In genomic region chr4:123396294-123397275, GRCh38 we compare ENCODE assay signal across 8 cellular contexts. TPM values are rescaled to one million over a fixed set of nuclear protein-coding genes. Genes with fewer than 3 reads are reported as not detected.
A peak's percentile ranks its signal among the peaks of the same experiment; 100 is the strongest.
DNase-seq lines count a peak whose midpoint lies in the region; ATAC-seq, FAIRE-seq and TF ChIP-seq lines count a peak whose summit lies in the region.

Gene SPRY1 (plus strand): TSS chr4:123396795. CDS start chr4:123401592, 4,797 bp downstream.

- no peaks in the 10 kb centered on the region for H3K9me3 ChIP-seq in pancreas
- H3K9me3 ChIP-seq in transverse colon = no peaks in the 10 kb centered on the region

- no peak for TF ChIP-seq EP300 in transverse colon (IDR thresholded peaks at IDR 0.05; ENCODE audit: low read depth)

- DNase-seq in GM12864 (ENCODE audit: low read depth) = peak; percentile 46
- DNase-seq in NCI-H1436 (lab: John Stamatoyannopoulos, UW) = peak; percentile 89
- peak; percentile 67 for DNase-seq in T follicular helper cell (ENCODE audit: low read depth)
- DNase-seq in cardiac septum (ENCODE audit: low spot score) = peak; percentile 94
- DNase-seq in pancreas = peak; percentile 74 to 92 (median 88)
- DNase-seq in transverse colon = peak; percentile 93

- no peaks in the 10 kb centered on the region for H3K27me3 ChIP-seq in pancreas
- no peaks in the 10 kb centered on the region for H3K27me3 ChIP-seq in transverse colon

- peak within 1 kb of the TSS; percentile 50 for H3K4me3 ChIP-seq in GM12864 (ENCODE audit: low read depth, low read length)
- peak within 1 kb of the TSS; percentile 50 to 74 (median 66) for H3K4me3 ChIP-seq in pancreas
- H3K4me3 ChIP-seq in transverse colon = peak within 1 kb of the TSS; percentile 67 to 89 (median 75)

- ATAC-seq in HG02763 (IDR thresholded peaks at IDR 0.05; ENCODE audit: unreplicated experiment) (peak; percentile 43), pancreas (peak; percentile 62 to 78 (median 72))

- FAIRE-seq in pancreas (lab: Jason Lieb, UNC) = peak; percentile 94

- H3K36me3 ChIP-seq in pancreas = no peaks in the 10 kb centered on the region
- H3K36me3 ChIP-seq in transverse colon = no peaks in the 10 kb centered on the region

- H3K4me1 ChIP-seq in pancreas (peaks cover 0 to 9% (median 0%) of the 10 kb centered on the region in 3 donors), transverse colon (peaks cover 0 to 16% (median 0%) of the 10 kb centered on the region in 4 donors)

- TF ChIP-seq POLR2A in transverse colon (IDR thresholded peaks at IDR 0.05) = peak; percentile 85

- H3K27ac ChIP-seq in adipose tissue (ENCODE audit: low read depth, low read length) = peak within 1 kb of the TSS; percentile 87
- H3K27ac ChIP-seq in pancreas = peak within 1 kb of the TSS; percentile 89 to 97 (median 94)
- H3K27ac ChIP-seq in transverse colon = peak within 1 kb of the TSS; percentile 91 to 95 (median 95)

- in situ Hi-C loops in transverse colon (cut with MboI; ENCODE audit: low pct_ligation_motif_present in 1 of 4, low pct_unique_long_range_greater_than_20kb in 1 of 4, low sequenced_read_pairs in 3 of 4) = loop anchor here in 3 of 4 donors (10.0 to 25.0 kb wide), 4 partner anchors 258 to 866 kb away; no protein-coding TSS in a partner anchor

- intact Hi-C loops in cardiac septum (cut with DNase I) = loop anchor here (2.0 to 5.0 kb wide), 7 partner anchors 54 to 716 kb away; no protein-coding TSS in a partner anchor
- intact Hi-C loops in pancreas (cut with DNase I) = loop anchor here in 2 of 3 donors (10.0 kb wide), 2 partner anchors 258 to 648 kb away; no protein-coding TSS in a partner anchor
- intact Hi-C loops in transverse colon (cut with DNase I; ENCODE audit: low total_unique reads) = loop anchor here (10.0 kb wide), 3 partner anchors 258 to 718 kb away; no protein-coding TSS in a partner anchor

- 1% methylated on average over 28 of the region's 28 CpGs for WGBS in adipose tissue, 3 donors
- 1% methylated on average over 28 of the region's 28 CpGs for WGBS in pancreas, 2 donors
- WGBS in transverse colon (ENCODE audit: low coverage in 1 of 2), 2 donors = 1 to 6% methylated on average over 23 to 28 of the region's 28 CpGs

- TF ChIP-seq CTCF in GM12864 (IDR thresholded peaks at IDR 0.05; ENCODE audit: low read depth, low read length, missing control alignments) = no peak
- no peak for TF ChIP-seq CTCF in pancreas (IDR thresholded peaks at IDR 0.05)
- TF ChIP-seq CTCF in transverse colon (IDR thresholded peaks at IDR 0.05) = no peak

RNA-seq across cellular contexts. Expression of gene SPRY1, which starts in this region (rescaled TPM):
- polyA plus RNA-seq in adipose tissue (100 to 1,000 TPM in 1 of 3 donors, 10 to 100 TPM in 2; 19.2 to 191 (median 77.6) TPM), pancreas (10 to 100 TPM; 10.1 to 13.9 TPM)
- total RNA-seq in cardiac septum (50.9 TPM), pancreas (10 to 100 TPM; 11.2 to 29.7 (median 21.5) TPM), transverse colon (10 to 100 TPM; 22.1 to 47.2 (median 33.7) TPM)

Comparison
In these comparisons a context has a peak if more than half of its experiments do, and no peak if none do; other contexts are left out.
1. Peak in every context shown above with its lines: DNase-seq, ATAC-seq, H3K4me3 ChIP-seq and H3K27ac ChIP-seq.